ENCODE assay signal across 23 cellular contexts in the genomic region with DNA sequence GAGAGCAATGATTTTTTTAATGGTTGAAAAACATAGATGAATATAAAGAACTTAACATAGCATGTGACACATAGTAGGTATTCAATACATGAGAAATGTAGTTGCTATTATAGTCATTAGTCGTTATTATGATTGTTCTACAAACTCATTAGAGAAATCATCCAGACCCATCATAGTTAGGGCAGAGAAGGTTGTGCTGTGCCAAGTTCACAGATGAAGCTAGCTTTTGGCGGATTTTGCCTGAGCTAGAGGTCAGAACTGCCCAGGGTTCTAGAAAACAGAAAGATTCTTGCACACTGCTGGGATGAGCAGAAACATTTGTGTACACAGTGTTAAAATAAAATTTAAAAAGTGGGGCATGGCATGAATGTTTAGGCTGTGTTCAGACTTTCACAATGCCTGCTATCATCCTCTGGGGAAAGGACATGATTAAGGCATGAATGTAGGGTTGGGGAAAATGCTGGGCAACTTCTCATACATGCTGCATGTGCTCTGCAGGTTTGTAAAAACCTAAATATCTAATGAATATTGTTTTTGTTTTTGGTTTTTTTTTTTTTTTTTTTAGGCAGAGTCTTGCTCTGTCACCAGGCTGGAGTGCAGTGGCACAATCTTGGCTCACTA. TPM values are rescaled to one million over a fixed set of nuclear protein-coding genes. Genes with fewer than 3 reads are reported as not detected.
DNase-seq lines count a peak whose midpoint lies in the region; ATAC-seq and TF ChIP-seq lines count a peak whose summit lies in the region.
"Had no signal": no experiment of that assay in that cellular context is flagged by ENCODE, and none has a peak within 500 bp of the region (broad histone marks: within the 10 kb centered on the region; RNA-seq: fewer than 3 reads in every experiment).

No MANE protein-coding gene starts in this region.

- H3K36me3 Mint-ChIP-seq in HFFc6 (ENCODE audit: low read depth): no peaks in the 10 kb centered on the region
- H3K36me3 Mint-ChIP-seq: activated naive CD4-positive, alpha-beta T cell treated with anti-CD3 and anti-CD28 coated beads, Interleukin-2, amount 10 ng/mL, durations not matched to agents 7 days and 5 days; neural progenitor cell had no signal

- H4K91ac ChIP-seq in trophoblast cell (ENCODE audit: low read depth, low read length): peak overlapping the region; percentile 81

- H3K4ac ChIP-seq in trophoblast cell (ENCODE audit: low read depth, low read length): no peak overlapping the region

- intact Hi-C loops in body of pancreas (cut with DNase I) (no loop called here), left colon (cut with DNase I, micrococcal nuclease) (no loop called here)

- H3K9ac ChIP-seq in trophoblast cell (ENCODE audit: low read length): no peak overlapping the region
- H3K9ac ChIP-seq: neural progenitor cell had no signal

- peaks cover 39% of the 10 kb centered on the region for H3K79me1 ChIP-seq in trophoblast cell (ENCODE audit: low read length)

- peak overlapping the region; percentile 79 for H2AK5ac ChIP-seq in trophoblast cell (ENCODE audit: low read length)

- H3K23ac ChIP-seq in trophoblast cell (ENCODE audit: low read length): no peak overlapping the region

- no peak for TF ChIP-seq POLR2A in body of pancreas (IDR thresholded peaks at IDR 0.05)

- H3K79me2 ChIP-seq in trophoblast cell (ENCODE audit: control insufficient read depth, insufficient read depth, low read length, poor library complexity): peaks cover 6% of the 10 kb centered on the region

- H3K9me3 Mint-ChIP-seq in HFFc6: no peaks in the 10 kb centered on the region
- H3K9me3 Mint-ChIP-seq: activated naive CD4-positive, alpha-beta T cell treated with anti-CD3 and anti-CD28 coated beads, Interleukin-2, amount 10 ng/mL, durations not matched to agents 7 days and 5 days; activated T-cell treated with anti-CD3 and anti-CD28 coated beads, Interleukin-2, amount 50 U/mL, for 24 hours; dendritic cell treated with granulocyte-macrophage colony-stimulating factor and Interleukin-4, amounts not matched to agents 40 ng/mL and 50 ng/mL, for 4 days; IgD-negative memory B cell; neural progenitor cell had no signal

- no peak overlapping the region for H3K4me2 ChIP-seq in trophoblast cell (ENCODE audit: low read length)
- H3K4me2 ChIP-seq: neural progenitor cell had no signal

- no peaks in the 10 kb centered on the region; the same call in 1 of the 2 replicates for H3K27me3 Mint-ChIP-seq in HFFc6 (ENCODE audit: insufficient read depth)

- peak overlapping the region; percentile 52 for H2BK120ac ChIP-seq in trophoblast cell (ENCODE audit: insufficient read depth, low read length, poor library complexity)

- DNase-seq in HFFc6 (no peak), body of pancreas (no peak), iris pigment epithelial cell (ENCODE audit: low read depth) (peak; percentile 31), trophoblast cell (peak in 1 of 2 donors; percentile 46), AG20443 (ENCODE audit: low spot score) (no peak), left colon (no peak), HPDE6-E6E7 (ENCODE audit: extremely low spot score) (no peak)
- DNase-seq: activated CD4-positive, alpha-beta T cell treated with anti-CD3 and anti-CD28 coated beads for 4 hours; activated naive CD4-positive, alpha-beta T cell treated with anti-CD3 and anti-CD28 coated beads, Interleukin-2, amount 10 ng/mL, durations not matched to agents 7 days and 5 days; activated T-cell treated with anti-CD3 and anti-CD28 coated beads, Interleukin-2, amount 50 U/mL, for 24 hours; caudate nucleus; heart left ventricle; mucosa of descending colon; NCI-H1092 treated with DMSO at 0.1 percent for 48 hours; NCI-H1930; NCI-H2227 treated with DMSO at 0.1 percent for 48 hours; T-helper 2 cell had no signal

- H2BK12ac ChIP-seq in trophoblast cell (ENCODE audit: low read length): peak overlapping the region; percentile 86

- peaks cover 53% of the 10 kb centered on the region for H3K4me1 Mint-ChIP-seq in HFFc6 (ENCODE audit: low read depth)
- H3K4me1 Mint-ChIP-seq: IgD-negative memory B cell had no signal

- H3K9me3 ChIP-seq in body of pancreas (no peaks in the 10 kb centered on the region), trophoblast cell (ENCODE audit: insufficient read depth, low read depth, low read length) (peaks cover 2% of the 10 kb centered on the region)
- H3K9me3 ChIP-seq: heart left ventricle, mucosa of descending colon had no signal

- peak overlapping the region; percentile 75 for H2BK5ac ChIP-seq in trophoblast cell (ENCODE audit: low read depth, low read length, poor library complexity)

- H3K4me3 Mint-ChIP-seq in HFFc6: no peak overlapping the region
- H3K4me3 Mint-ChIP-seq: activated naive CD4-positive, alpha-beta T cell treated with anti-CD3 and anti-CD28 coated beads, Interleukin-2, amount 10 ng/mL, durations not matched to agents 7 days and 5 days; activated T-cell treated with anti-CD3 and anti-CD28 coated beads, Interleukin-2, amount 50 U/mL, for 24 hours; dendritic cell treated with granulocyte-macrophage colony-stimulating factor and Interleukin-4, amounts not matched to agents 40 ng/mL and 50 ng/mL, for 4 days; IgD-negative memory B cell; neural progenitor cell had no signal

- H3K27ac Mint-ChIP-seq in HFFc6: peak overlapping the region; percentile 65
- H3K27ac Mint-ChIP-seq: activated naive CD4-positive, alpha-beta T cell treated with anti-CD3 and anti-CD28 coated beads, Interleukin-2, amount 10 ng/mL, durations not matched to agents 7 days and 5 days; activated T-cell treated with anti-CD3 and anti-CD28 coated beads, Interleukin-2, amount 50 U/mL, for 24 hours; dendritic cell treated with granulocyte-macrophage colony-stimulating factor and Interleukin-4, amounts not matched to agents 40 ng/mL and 50 ng/mL, for 4 days; IgD-negative memory B cell; neural progenitor cell had no signal

- H3K27ac ChIP-seq in body of pancreas (peak overlapping the region in 3 of 4 donors; percentile 3 to 82 (median 71)), trophoblast cell (ENCODE audit: low read depth, low read length) (peak overlapping the region; percentile 57)
- H3K27ac ChIP-seq: C4-2B, heart left ventricle had no signal

- no peak overlapping the region for H2AFZ ChIP-seq in trophoblast cell (ENCODE audit: insufficient read depth, low read length, poor library complexity)

- H3K36me3 ChIP-seq in body of pancreas (replicated peaks in 1 of 2; ENCODE audit: insufficient read depth in 1 of 2, low read depth in 2 of 2) (no peaks in the 10 kb centered on the region), trophoblast cell (ENCODE audit: control insufficient read depth in 1 of 2, insufficient read depth in 2 of 2, low read length in 2 of 2) (no peaks in the 10 kb centered on the region)
- H3K36me3 ChIP-seq: heart left ventricle, neural progenitor cell had no signal

- H3K18ac ChIP-seq in trophoblast cell (ENCODE audit: low read length): no peak overlapping the region

- H3K4me1 ChIP-seq in body of pancreas (peaks cover 48% of the 10 kb centered on the region), trophoblast cell (ENCODE audit: control insufficient read depth in 1 of 2, insufficient read depth in 2 of 2, low read length in 2 of 2) (peaks cover 16 to 21% of the 10 kb centered on the region in 2 experiments)

- no peak for ATAC-seq in body of pancreas
- no peak for ATAC-seq in left colon
- ATAC-seq in HG02884 (IDR thresholded peaks at IDR 0.05; ENCODE audit: unreplicated experiment): no peak
- ATAC-seq: GM12878, heart left ventricle, mucosa of descending colon had no signal

- H3K4me3 ChIP-seq in body of pancreas (no peak overlapping the region), trophoblast cell (ENCODE audit: low read depth, low read length) (no peak overlapping the region)
- H3K4me3 ChIP-seq: GM12878, heart left ventricle, mucosa of descending colon, neural progenitor cell had no signal

- TF ChIP-seq CTCF in HFFc6 (IDR thresholded peaks at IDR 0.05) (no peak), body of pancreas (IDR thresholded peaks at IDR 0.05) (no peak)

- 55 to 73% methylated on average over 2 of the region's 2 CpGs for WGBS in body of pancreas, 2 donors
- no CpG with 5 or more reads among the region's 2 CpGs for WGBS in trophoblast cell (ENCODE audit: extremely low coverage, insufficient coverage, insufficient read length)

- H4K8ac ChIP-seq in trophoblast cell (ENCODE audit: low read depth, low read length): no peak overlapping the region

- H3K14ac ChIP-seq in trophoblast cell (ENCODE audit: low read length): peak overlapping the region; percentile 45

- H3K27me3 ChIP-seq in body of pancreas: no peaks in the 10 kb centered on the region
- no peaks in the 10 kb centered on the region for H3K27me3 ChIP-seq in trophoblast cell (ENCODE audit: insufficient read depth, low read length)
- H3K27me3 ChIP-seq: heart left ventricle, neural progenitor cell had no signal

- H4K12ac ChIP-seq in trophoblast cell (ENCODE audit: low read depth, low read length): no peak overlapping the region

RNA-seq across cellular contexts. Expression of a gene that starts 33.3 kb away (rescaled TPM):
- 100 to 1,000 TPM; 196 to 222 (median 204) TPM for total RNA-seq in HFFc6 (2021; fragmentation: NEBNext Ultra II Directional; extraction: Animal tissue kit (Norgen Biotek cat#: 25700))
- 10 to 100 TPM; 47.1 to 50.6 TPM for total RNA-seq in body of pancreas
- 272 and 284 TPM in 2 replicates for polyA plus RNA-seq in trophoblast cell (2013)
- total RNA-seq in left colon: 10 to 100 TPM; 93.9 to 99.0 TPM
